In the genomic region with DNA sequence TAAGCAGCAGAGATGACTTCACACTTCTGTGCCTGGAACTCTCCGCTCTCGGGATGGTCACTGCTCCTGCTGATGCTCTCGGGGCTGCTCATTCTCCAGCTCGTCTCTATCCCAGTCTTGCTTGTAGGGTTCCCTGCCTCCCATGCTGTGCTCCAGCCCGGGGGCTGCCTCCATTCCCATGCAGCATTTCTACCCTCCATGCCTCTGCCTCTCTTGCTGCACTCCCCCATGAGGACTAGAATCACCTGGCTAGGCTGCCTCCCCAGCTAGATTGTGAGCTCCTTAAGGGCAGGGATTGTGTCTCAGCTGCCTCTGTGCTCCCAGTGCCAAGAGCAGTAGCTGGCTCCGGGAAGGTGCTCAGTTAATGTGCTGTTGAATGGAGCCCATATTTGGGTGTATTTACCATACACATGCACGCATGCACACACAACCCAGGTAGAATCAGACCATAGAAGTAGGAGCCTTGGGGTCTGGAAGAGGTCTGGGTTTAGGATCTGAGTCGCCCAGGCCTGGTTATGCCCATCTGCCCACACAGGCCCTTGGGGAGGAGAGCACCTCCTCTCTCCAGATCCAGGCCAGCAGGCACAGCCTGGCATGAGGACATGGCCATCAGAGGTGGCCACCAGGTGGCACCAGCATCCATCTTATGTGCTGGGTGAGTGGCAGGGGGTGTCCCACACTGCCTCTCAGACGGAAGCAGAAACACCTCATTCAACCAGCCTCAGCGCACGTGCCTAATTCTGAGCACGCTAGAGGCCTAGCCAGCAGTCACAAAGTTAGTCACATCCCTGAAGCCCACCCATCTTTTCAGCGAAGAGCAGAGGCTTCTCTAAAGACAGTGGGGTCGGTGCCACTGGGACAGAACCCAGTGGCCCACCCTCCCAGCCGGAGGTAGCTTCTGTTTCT, we compare ENCODE assay signal across 8 cellular contexts. TPM values are rescaled to one million over a fixed set of nuclear protein-coding genes. Genes with fewer than 3 reads are reported as not detected.
A peak's percentile ranks its signal among the peaks of the same experiment; 100 is the strongest.
DNase-seq lines count a peak whose midpoint lies in the region; ATAC-seq and TF ChIP-seq lines count a peak whose summit lies in the region.

No MANE protein-coding gene starts in this region.

- H3K27me3 ChIP-seq in foreskin keratinocyte, result no peaks in the 10 kb centered on the region
- H3K27me3 ChIP-seq in ovary, result no peaks in the 10 kb centered on the region
- no peaks in the 10 kb centered on the region for H3K27me3 ChIP-seq in upper lobe of right lung

- H3K27ac ChIP-seq in foreskin keratinocyte, result no peak overlapping the region
- no peak overlapping the region for H3K27ac ChIP-seq in ovary
- H3K27ac ChIP-seq in upper lobe of right lung, result no peak overlapping the region

- no peaks in the 10 kb centered on the region for H3K9me3 ChIP-seq in ovary
- no peaks in the 10 kb centered on the region for H3K9me3 ChIP-seq in upper lobe of right lung

- TF ChIP-seq EP300 in ovary (IDR thresholded peaks at IDR 0.05), result no peak

- 62 to 69% (median 65%) methylated on average over 15 of the region's 15 CpGs for WGBS in ovary, 3 donors

- peak; percentile 90 for DNase-seq in DMS53 (lab: John Stamatoyannopoulos, UW)
- peak; percentile 69 to 80 for DNase-seq in SHP77 (lab: John Stamatoyannopoulos, UW)
- DNase-seq in activated gamma-delta T cell (lab: John Stamatoyannopoulos, UW), result peak; percentile 41
- peak; percentile 37 to 65 for DNase-seq in foreskin keratinocyte
- peak; percentile 70 to 88 (median 84) for DNase-seq in ovary
- DNase-seq in upper lobe of right lung, result peak; percentile 92

- H3K36me3 ChIP-seq in ovary (no peaks in the 10 kb centered on the region), upper lobe of right lung (peaks cover 57% of the 10 kb centered on the region)

- TF ChIP-seq CTCF in LNCAP (IDR thresholded peaks at IDR 0.05) (peak; percentile 90), foreskin keratinocyte (conservative IDR thresholded peaks at IDR 0.05) (peak; percentile 97), ovary (IDR thresholded peaks at IDR 0.05) (peak in 2 of 3 donors; percentile 77 to 81), upper lobe of right lung (IDR thresholded peaks at IDR 0.05) (peak; percentile 94)

- TF ChIP-seq POLR2A in ovary (IDR thresholded peaks at IDR 0.05), result peak; percentile 8

- intact Hi-C loops in ovary (cut with DNase I), result loop anchor here in 1 of 4 donors (10.0 kb wide), 1 partner anchor 345 kb away; no protein-coding TSS in a partner anchor
- intact Hi-C loops in upper lobe of right lung (cut with DNase I), result no loop called here

- H3K4me1 ChIP-seq in foreskin keratinocyte (peaks cover 19% of the 10 kb centered on the region), ovary (ENCODE audit: insufficient read depth) (peaks cover 3% of the 10 kb centered on the region), upper lobe of right lung (peaks cover 10% of the 10 kb centered on the region)

- no peak overlapping the region for H3K4me3 ChIP-seq in ovary
- no peak overlapping the region for H3K4me3 ChIP-seq in upper lobe of right lung

- ATAC-seq in GM21786 (IDR thresholded peaks at IDR 0.05; ENCODE audit: unreplicated experiment) (peak; percentile 79), foreskin keratinocyte (peak; percentile 72), upper lobe of right lung (peak; percentile 91)

RNA-seq across cellular contexts. Expression of a gene that starts 9.3 kb away (rescaled TPM):
- 49.9 and 57.6 TPM in 2 replicates for total RNA-seq in foreskin keratinocyte
- 41.6 and 50.5 TPM in 2 replicates for polyA plus RNA-seq in foreskin keratinocyte
- total RNA-seq in ovary, result 10 to 100 TPM; 18.0 to 51.8 (median 39.2) TPM
- 10 to 100 TPM; 20.3 to 27.0 TPM for polyA plus RNA-seq in ovary
- 64.8 TPM for total RNA-seq in upper lobe of right lung

RNA-seq across cellular contexts. Expression of a gene that starts 11.6 kb away (rescaled TPM):
- total RNA-seq in foreskin keratinocyte, result 35.1 and 38.5 TPM in 2 replicates
- polyA plus RNA-seq in foreskin keratinocyte, result 43.4 and 46.5 TPM in 2 replicates
- 10 to 100 TPM; 30.4 to 49.5 (median 41.3) TPM for total RNA-seq in ovary
- polyA plus RNA-seq in ovary, result 10 to 100 TPM in 1 of 2 donors, 1 to 10 TPM in 1; 2.2 to 44.7 TPM
- total RNA-seq in upper lobe of right lung, result 51.9 TPM

RNA-seq across cellular contexts. Expression of a gene that starts 12.8 kb away (rescaled TPM):
- total RNA-seq in foreskin keratinocyte, result 9.2 and 11.7 TPM in 2 replicates
- polyA plus RNA-seq in foreskin keratinocyte, result 6.6 and 7.4 TPM in 2 replicates
- 10 to 100 TPM; 10.5 to 23.4 (median 14.7) TPM for total RNA-seq in ovary
- 10 to 100 TPM in 1 of 2 donors, 1 to 10 TPM in 1; 3.6 to 11.4 TPM for polyA plus RNA-seq in ovary
- 6.8 TPM for total RNA-seq in upper lobe of right lung

RNA-seq across cellular contexts. Expression of a gene that starts 13.3 kb away (rescaled TPM):
- total RNA-seq in foreskin keratinocyte, result 7.5 and 8.9 TPM in 2 replicates
- polyA plus RNA-seq in foreskin keratinocyte, result 5.5 and 6.1 TPM in 2 replicates
- total RNA-seq in ovary, result 1 to 10 TPM; 4.2 to 7.6 (median 4.8) TPM
- polyA plus RNA-seq in ovary, result 1 to 10 TPM; 3.0 to 8.7 TPM
- total RNA-seq in upper lobe of right lung, result 10.9 TPM

RNA-seq across cellular contexts. Expression of a gene that starts 42.6 kb away (rescaled TPM):
- total RNA-seq in foreskin keratinocyte, result 23.0 and 37.6 TPM in 2 replicates
- 19.3 and 33.1 TPM in 2 replicates for polyA plus RNA-seq in foreskin keratinocyte
- 1 to 10 TPM; 1.2 to 9.0 (median 3.5) TPM for total RNA-seq in ovary
- polyA plus RNA-seq in ovary, result 1 to 10 TPM; 2.1 to 4.2 TPM
- total RNA-seq in upper lobe of right lung, result 7.7 TPM

Comparison
In these comparisons a context has a peak if more than half of its experiments do, and no peak if none do; other contexts are left out.
1. DNase-seq: peak in every context shown above with its lines; median percentile 92 in upper lobe of right lung; 90 in DMS53; 84 in ovary; 74 in SHP77; 51 in foreskin keratinocyte; 41 in activated gamma-delta T cell.